22 cellular contexts compared by ENCODE assay signal in genomic region chr6:149915970-149916865, GRCh38. TPM values are rescaled to one million over a fixed set of nuclear protein-coding genes. Genes with fewer than 3 reads are reported as not detected.
"Had no signal": no experiment of that assay in that cellular context is flagged by ENCODE, and none has a peak within 500 bp of the region (broad histone marks: within the 10 kb centered on the region; RNA-seq: fewer than 3 reads in every experiment).

No MANE protein-coding gene starts in this region.

- H3K27ac ChIP-seq: brain microvascular endothelial cell, Peyer's patch, RWPE1, SJSA1 had no signal

- ATAC-seq: activated T-helper 17 cell treated with anti-CD3 and anti-CD28 coated beads, Interleukin-2, amount 50 U/mL, for 72 hours; SK-N-SH treated with all-trans-retinoic acid at 6 μM for 48 hours had no signal

- H3K27me3 ChIP-seq: brain microvascular endothelial cell, Peyer's patch, SJSA1 had no signal

- H3K4me3 ChIP-seq: Peyer's patch, SJSA1 had no signal

- H3K36me3 ChIP-seq: brain microvascular endothelial cell, Peyer's patch, SJSA1 had no signal

- DNase-seq: activated B cell treated with CpG ODN at 0.5 μM for 24 hours; activated CD4-positive, alpha-beta memory T cell treated with anti-CD3 and anti-CD28 coated beads for 36 hours; activated CD4-positive, alpha-beta T cell treated with anti-CD3 and anti-CD28 coated beads for 1 hour; activated CD4-positive, alpha-beta T cell treated with anti-CD3 and anti-CD28 coated beads, Interleukin-2, amount 10 ng/mL, durations not matched to agents 24 days and 14 days; activated gamma-delta T cell treated with Interleukin-2 at 50 U/mL for 16 hours; activated naive CD4-positive, alpha-beta T cell treated with anti-CD3 and anti-CD28 coated beads, Interleukin-2, amount 10 ng/mL, durations not matched to agents 7 days and 5 days; activated naive CD8-positive, alpha-beta T cell treated with anti-CD3 and anti-CD28 coated beads for 36 hours; brain microvascular endothelial cell; IMR-90; Kasumi-1; KBM-7; NCI-H1048; NCI-H187 treated with DMSO at 0.1 percent for 48 hours; NCI-H2081 treated with DMSO at 0.1 percent for 48 hours; NCI-H446; NCI-H524 had no signal

- H3K4me1 ChIP-seq: Peyer's patch, SJSA1 had no signal

- H3K9me3 ChIP-seq: Peyer's patch, SJSA1 had no signal

RNA-seq across cellular contexts. Expression of gene RAET1G, which starts 6.7 kb away (rescaled TPM):
- total RNA-seq: activated B cell treated with CpG ODN at 0.5 μM for 24 hours; activated CD4-positive, alpha-beta memory T cell treated with anti-CD3 and anti-CD28 coated beads for 36 hours; activated CD4-positive, alpha-beta T cell treated with anti-CD3 and anti-CD28 coated beads, Interleukin-2, amount 10 ng/mL, durations not matched to agents 24 days and 14 days; activated CD8-positive, alpha-beta memory T cell treated with anti-CD3 and anti-CD28 coated beads for 36 hours; activated naive CD8-positive, alpha-beta T cell treated with anti-CD3 and anti-CD28 coated beads for 36 hours; activated T-helper 17 cell treated with anti-CD3 and anti-CD28 coated beads, Interleukin-2, amount 50 U/mL, for 72 hours; Peyer's patch had no signal

RNA-seq across cellular contexts. Expression of gene RAET1E, which starts 18.3 kb away (rescaled TPM):
- total RNA-seq: activated B cell treated with CpG ODN at 0.5 μM for 24 hours; activated CD4-positive, alpha-beta memory T cell treated with anti-CD3 and anti-CD28 coated beads for 36 hours; activated CD4-positive, alpha-beta T cell treated with anti-CD3 and anti-CD28 coated beads, Interleukin-2, amount 10 ng/mL, durations not matched to agents 24 days and 14 days; activated CD8-positive, alpha-beta memory T cell treated with anti-CD3 and anti-CD28 coated beads for 36 hours; activated naive CD8-positive, alpha-beta T cell treated with anti-CD3 and anti-CD28 coated beads for 36 hours; IMR-90; Peyer's patch; SJSA1 had no signal
- polyA plus RNA-seq: IMR-90 had no signal

RNA-seq across cellular contexts. Expression of gene ULBP2, which starts 25.6 kb away (rescaled TPM):
- total RNA-seq: activated T-helper 17 cell treated with anti-CD3 and anti-CD28 coated beads, Interleukin-2, amount 50 U/mL, for 72 hours; Peyer's patch had no signal

RNA-seq across cellular contexts. Expression of gene ULBP1, which starts 47.5 kb away (rescaled TPM):
- total RNA-seq: Peyer's patch had no signal
